Comparison of ENCODE assay signal across 10 cellular contexts in the genomic region with DNA sequence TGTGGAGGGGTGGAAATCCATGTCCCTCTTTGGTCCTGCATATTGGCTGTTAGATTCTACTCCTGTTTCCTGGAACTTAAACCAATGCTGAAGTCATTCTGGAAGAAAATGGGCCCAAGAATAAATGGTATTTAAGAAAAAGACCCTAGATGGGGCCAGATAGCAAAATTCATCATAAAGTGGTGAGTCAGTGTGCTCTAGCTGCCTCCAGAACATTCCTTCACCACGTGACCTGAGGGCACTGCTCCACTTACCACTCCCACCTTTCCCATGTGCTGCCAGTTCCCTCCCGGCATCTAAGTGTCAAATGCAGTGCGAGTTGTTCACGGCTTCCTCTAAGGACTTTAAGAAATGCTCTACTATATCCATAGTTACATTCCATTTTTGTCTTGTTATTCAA. TPM values are rescaled to one million over a fixed set of nuclear protein-coding genes. Genes with fewer than 3 reads are reported as not detected.
DNase-seq lines count a peak whose midpoint lies in the region; ATAC-seq and TF ChIP-seq lines count a peak whose summit lies in the region.
"Had no signal": no experiment of that assay in that cellular context is flagged by ENCODE, and none has a peak within 500 bp of the region (broad histone marks: within the 10 kb centered on the region; RNA-seq: fewer than 3 reads in every experiment).

No MANE protein-coding gene starts in this region.

- peak overlapping the region; percentile 90 for H3K4me2 ChIP-seq in OCI-LY3 (ENCODE audit: low read length)

- H2AFZ ChIP-seq in OCI-LY3 (ENCODE audit: low read depth, low read length) = peak overlapping the region; percentile 30; the same call in 1 of the 2 replicates
- H2AFZ ChIP-seq: parathyroid adenoma had no signal

- H3K27me3 Mint-ChIP-seq in Caco-2 (ENCODE audit: insufficient read depth, unreplicated experiment) (no peaks in the 10 kb centered on the region), chondrocyte (ENCODE audit: low read depth) (no peaks in the 10 kb centered on the region)
- H3K27me3 Mint-ChIP-seq: IgD-negative memory B cell had no signal

- no peak for ATAC-seq in GM19324 (IDR thresholded peaks at IDR 0.05; ENCODE audit: low FRiP score, unreplicated experiment)
- ATAC-seq in HG02678 (IDR thresholded peaks at IDR 0.05; ENCODE audit: unreplicated experiment) = no peak
- ATAC-seq in HG03135 (IDR thresholded peaks at IDR 0.05; ENCODE audit: unreplicated experiment) = no peak
- ATAC-seq in GM19035 (IDR thresholded peaks at IDR 0.05; ENCODE audit: unreplicated experiment) = no peak

- no TSS peak for BruUV-seq in Caco-2 (replicated peaks; lab: Mats Ljungman, UMichigan)

- DNase-seq in Caco-2 (no peak), chondrocyte (ENCODE audit: low spot score) (no peak), non-pigmented ciliary epithelial cell (ENCODE audit: low read depth) (peak; percentile 65)

- H3K9me3 Mint-ChIP-seq in Caco-2 (ENCODE audit: unreplicated experiment) (no peaks in the 10 kb centered on the region), chondrocyte (ENCODE audit: low read depth) (no peaks in the 10 kb centered on the region)
- H3K9me3 Mint-ChIP-seq: IgD-negative memory B cell had no signal

- H3K4me3 ChIP-seq in Caco-2 (ENCODE audit: low read depth, low read length) = no peak overlapping the region
- peak overlapping the region; percentile 50; the same call in 1 of the 2 replicates for H3K4me3 ChIP-seq in OCI-LY3 (ENCODE audit: low read length)

- intact Hi-C loops in Caco-2 (cut with micrococcal nuclease; ENCODE audit: unreplicated experiment) = loop anchor here (5.0 kb wide), 2 partner anchors 46 to 69 kb away; no protein-coding TSS in a partner anchor

- H3K4me3 Mint-ChIP-seq in Caco-2 (ENCODE audit: unreplicated experiment) = no peak overlapping the region
- H3K4me3 Mint-ChIP-seq in chondrocyte (ENCODE audit: unreplicated experiment) = no peak overlapping the region

- H3K27me3 ChIP-seq in Caco-2 (replicated peaks; ENCODE audit: control insufficient read depth, insufficient read depth, low read length) (no peaks in the 10 kb centered on the region), OCI-LY3 (ENCODE audit: low read depth, low read length) (no peaks in the 10 kb centered on the region)

- no peaks in the 10 kb centered on the region for H4K20me1 ChIP-seq in OCI-LY3 (ENCODE audit: insufficient read depth, low read length)

- H3K36me3 Mint-ChIP-seq in Caco-2 (ENCODE audit: insufficient read depth, unreplicated experiment) (peaks cover 77% of the 10 kb centered on the region), chondrocyte (ENCODE audit: low read depth) (peaks cover 38% of the 10 kb centered on the region)

- TF ChIP-seq CTCF in Caco-2 (IDR thresholded peaks at IDR 0.05; ENCODE audit: insufficient read depth in 1 of 2, low read depth in 1 of 2, low read length in 1 of 2, severe bottlenecking in 1 of 2, unreplicated experiment in 1 of 2) = no peak
- TF ChIP-seq CTCF in OCI-LY3 (IDR thresholded peaks at IDR 0.05; ENCODE audit: low read depth, low read length) = no peak
- peak; percentile 62 for TF ChIP-seq CTCF in chondrocyte (IDR thresholded peaks at IDR 0.05)

- peak overlapping the region; percentile 49; the same call in 1 of the 2 replicates for H3K9ac ChIP-seq in OCI-LY3 (ENCODE audit: low read length)
- H3K9ac ChIP-seq: parathyroid adenoma had no signal

- no peaks in the 10 kb centered on the region for H3K9me3 ChIP-seq in Caco-2
- H3K9me3 ChIP-seq in OCI-LY3 (ENCODE audit: insufficient read depth, low read length) = no peaks in the 10 kb centered on the region

- CTCF ChIA-PET in Caco-2 (lab: Charles Lee) = interaction anchor here (1.8 kb wide), 1 partner anchor 14 kb away, joined by 3 read pairs; no protein-coding TSS in a partner anchor

- H3K79me2 ChIP-seq in OCI-LY3 (ENCODE audit: low read length) = 0 out of 2 replicates have a peak, but pooled peaks cover 3% of the 10 kb centered on the region
- H3K79me2 ChIP-seq: parathyroid adenoma had no signal

- H3K36me3 ChIP-seq in Caco-2 (ENCODE audit: control insufficient read depth, insufficient read depth, low read length) (no peaks in the 10 kb centered on the region; the same call in none of the 2 replicates), OCI-LY3 (replicated peaks; ENCODE audit: low read depth, low read length) (peaks cover 40% of the 10 kb centered on the region)

- H3K4me1 Mint-ChIP-seq in Caco-2 (ENCODE audit: low read depth, unreplicated experiment) (peaks cover 24% of the 10 kb centered on the region), chondrocyte (ENCODE audit: low read depth) (peaks cover 32% of the 10 kb centered on the region)

- H3K4me1 ChIP-seq in Caco-2 (peaks cover 9% of the 10 kb centered on the region; the same call in 1 of the 2 replicates), OCI-LY3 (ENCODE audit: low read length) (peaks cover 20% of the 10 kb centered on the region)

- H3K27ac ChIP-seq in OCI-LY3 (ENCODE audit: low read length) = peak overlapping the region; percentile 72
- H3K27ac ChIP-seq: parathyroid adenoma had no signal

- H3K27ac Mint-ChIP-seq in Caco-2 (ENCODE audit: unreplicated experiment) = peak overlapping the region; percentile 36
- peak overlapping the region; percentile 90 for H3K27ac Mint-ChIP-seq in chondrocyte (ENCODE audit: unreplicated experiment)

- POLR2A ChIA-PET in Caco-2 (lab: Charles Lee) = no interaction called here

RNA-seq across cellular contexts. Expression of gene NAP1L4, which starts 30.9 kb away (rescaled TPM):
- total RNA-seq in Caco-2 (2022) (210 and 215 TPM in 2 replicates), chondrocyte (83.5 to 135 TPM (median 89.5 TPM) in 3 replicates)

RNA-seq across cellular contexts. Expression of gene CARS1, which starts 34.2 kb away (rescaled TPM):
- total RNA-seq in Caco-2 (2022) (117 and 121 TPM in 2 replicates), chondrocyte (49.3 to 106 TPM (median 101 TPM) in 3 replicates)
